In genomic region chr22:30265851-30266444, GRCh38 we compare ENCODE assay signal across 8 cellular contexts. TPM values are rescaled to one million over a fixed set of nuclear protein-coding genes. Genes with fewer than 3 reads are reported as not detected.
DNase-seq lines count a peak whose midpoint lies in the region; ATAC-seq and TF ChIP-seq lines count a peak whose summit lies in the region.

No MANE protein-coding gene starts in this region.

- intact Hi-C loops in ascending aorta (cut with DNase I), result no loop called here
- intact Hi-C loops in prostate gland (cut with DNase I), result no loop called here

- H3K27me3 ChIP-seq in ascending aorta (no peaks in the 10 kb centered on the region), prostate gland (replicated peaks; ENCODE audit: insufficient read depth) (no peaks in the 10 kb centered on the region)

- TF ChIP-seq CTCF in ascending aorta (IDR thresholded peaks at IDR 0.05) (no peak), prostate gland (IDR thresholded peaks at IDR 0.05) (no peak)

- H3K36me3 ChIP-seq in ascending aorta (no peaks in the 10 kb centered on the region), prostate gland (no peaks in the 10 kb centered on the region)

- 79% methylated on average over 24 of the region's 24 CpGs for WGBS in prostate gland

- no peaks in the 10 kb centered on the region for H3K4me1 ChIP-seq in ascending aorta
- no peaks in the 10 kb centered on the region for H3K4me1 ChIP-seq in prostate gland (replicated peaks)

- peak overlapping the region in 1 of 2 donors; percentile 57 for H3K27ac ChIP-seq in ascending aorta
- no peak overlapping the region for H3K27ac ChIP-seq in prostate gland

- TF ChIP-seq POLR2A in GM18526 (IDR thresholded peaks at IDR 0.05; ENCODE audit: extremely low read depth, insufficient read length) (peak; percentile 70), prostate gland (IDR thresholded peaks at IDR 0.05) (peak; percentile 14)

- H3K4me3 ChIP-seq in ascending aorta (peak overlapping the region in 1 of 2 donors; percentile 49), prostate gland (peak overlapping the region; percentile 0 to 7)

- DNase-seq in T-helper 9 cell, result peak; percentile 71
- DNase-seq in ascending aorta (ENCODE audit: low spot score in 2 of 2), result peak; percentile 47 to 77
- no peak for DNase-seq in prostate gland (ENCODE audit: low spot score)
- no peak for DNase-seq in NCI-H1417 (lab: John Stamatoyannopoulos, UW)
- no peak for DNase-seq in putamen (ENCODE audit: low spot score)

- peak; percentile 60 for ATAC-seq in HG03064 (IDR thresholded peaks at IDR 0.05; ENCODE audit: low read depth, unreplicated experiment)
- no peak for ATAC-seq in HG03025 (IDR thresholded peaks at IDR 0.05; ENCODE audit: low FRiP score, unreplicated experiment)

- H3K9me3 ChIP-seq in ascending aorta, result no peaks in the 10 kb centered on the region
- H3K9me3 ChIP-seq in prostate gland, result no peaks in the 10 kb centered on the region

RNA-seq across cellular contexts. Expression of gene OSM, which starts 0.7 kb away (rescaled TPM):
- total RNA-seq in ascending aorta, result not detected
- 1 to 10 TPM in 1 of 2 donors, not detected in 1; 2.5 TPM for total RNA-seq in prostate gland

RNA-seq across cellular contexts. Expression of gene LIF, which starts 19.4 kb away (rescaled TPM):
- total RNA-seq in ascending aorta (not detected), prostate gland (under 1 TPM; 0.40 to 0.59 TPM)

RNA-seq across cellular contexts. Expression of gene CASTOR1, which starts 23.4 kb away (rescaled TPM):
- 55.9 TPM for total RNA-seq in ascending aorta
- total RNA-seq in prostate gland, result 10 to 100 TPM; 27.2 to 33.2 TPM

Comparison
In these comparisons a context has a peak if more than half of its experiments do, and no peak if none do; other contexts are left out.
1. DNase-seq: peak in T-helper 9 cell (single experiment) and ascending aorta (2 of 2); none in prostate gland (single experiment), NCI-H1417 (0 of 3) and putamen (single experiment).